ENCODE assay signal across 17 cellular contexts in genomic region chr6:18632670-18633410, GRCh38.
A peak's percentile ranks its signal among the peaks of the same experiment; 100 is the strongest.
DNase-seq lines count a peak whose midpoint lies in the region; ATAC-seq and TF ChIP-seq lines count a peak whose summit lies in the region.
"Had no signal": no experiment of that assay in that cellular context is flagged by ENCODE, and none has a peak within 500 bp of the region (broad histone marks: within the 10 kb centered on the region; RNA-seq: fewer than 3 reads in every experiment).

No MANE protein-coding gene starts in this region.

- H2AFZ ChIP-seq in PC-3 (ENCODE audit: low read length), result no peak overlapping the region

- H3K36me3 ChIP-seq in PC-3 (ENCODE audit: low read depth, low read length), result no peaks in the 10 kb centered on the region
- no peaks in the 10 kb centered on the region for H3K36me3 ChIP-seq in naive thymus-derived CD4-positive, alpha-beta T cell (ENCODE audit: control insufficient read depth in 2 of 3, insufficient read depth in 3 of 3, low read length in 3 of 3)
- H3K36me3 ChIP-seq: thoracic aorta had no signal

- no peak overlapping the region for H3K9ac ChIP-seq in PC-3 (ENCODE audit: low read length)

- peak overlapping the region; percentile 20; the same call in 1 of the 2 replicates for H3K27ac ChIP-seq in PC-3 (ENCODE audit: low read length)
- no peak overlapping the region for H3K27ac ChIP-seq in naive thymus-derived CD4-positive, alpha-beta T cell (ENCODE audit: low read depth, low read length)
- H3K27ac ChIP-seq: thoracic aorta had no signal

- H3K4me2 ChIP-seq in PC-3 (ENCODE audit: low read length), result peak overlapping the region; percentile 23; the same call in 1 of the 2 replicates

- H3K4me3 ChIP-seq in PC-3 (ENCODE audit: low read length) (no peak overlapping the region), epithelial cell of proximal tubule (ENCODE audit: low read depth, low read length) (no peak overlapping the region)
- H3K4me3 ChIP-seq in naive thymus-derived CD4-positive, alpha-beta T cell (ENCODE audit: low read length), result no peak overlapping the region
- H3K4me3 ChIP-seq: lung, thoracic aorta had no signal

- no peak overlapping the region for H3K27ac Mint-ChIP-seq in naive thymus-derived CD4-positive, alpha-beta T cell
- H3K27ac Mint-ChIP-seq: CD4-positive, alpha-beta memory T cell; IgD-negative memory B cell had no signal

- intact Hi-C loops in PC-3 (cut with micrococcal nuclease) (loop anchor here (5.0 kb wide), 1 partner anchor 704 kb away; no protein-coding TSS in a partner anchor), posterior vena cava (cut with DNase I) (no loop called here)
- intact Hi-C loops in naive thymus-derived CD4-positive, alpha-beta T cell (cut with micrococcal nuclease), result no loop called here

- no peaks in the 10 kb centered on the region for H3K4me1 Mint-ChIP-seq in naive thymus-derived CD4-positive, alpha-beta T cell
- H3K4me1 Mint-ChIP-seq: CD4-positive, alpha-beta memory T cell; IgD-negative memory B cell had no signal

- peaks cover 0 to 19% (median 3%) of the 10 kb centered on the region in 5 donors for H3K27me3 Mint-ChIP-seq in naive thymus-derived CD4-positive, alpha-beta T cell
- H3K27me3 Mint-ChIP-seq: IgD-negative memory B cell had no signal

- H3K4me3 Mint-ChIP-seq in naive thymus-derived CD4-positive, alpha-beta T cell, result no peak overlapping the region
- H3K4me3 Mint-ChIP-seq: CD4-positive, alpha-beta memory T cell; IgD-negative memory B cell had no signal

- TF ChIP-seq CTCF in PC-3 (conservative IDR thresholded peaks at IDR 0.05; ENCODE audit: low read depth, low read length) (no peak), epithelial cell of proximal tubule (conservative IDR thresholded peaks at IDR 0.05; ENCODE audit: low read depth, low read length) (no peak)

- H3K36me3 Mint-ChIP-seq in naive thymus-derived CD4-positive, alpha-beta T cell, result no peaks in the 10 kb centered on the region
- H3K36me3 Mint-ChIP-seq: CD4-positive, alpha-beta memory T cell; IgD-negative memory B cell had no signal

- peak; percentile 50 for ATAC-seq in GM18511 (IDR thresholded peaks at IDR 0.05; ENCODE audit: unreplicated experiment)
- ATAC-seq in PC-3, result no peak
- ATAC-seq in naive thymus-derived CD4-positive, alpha-beta T cell, result no peak
- ATAC-seq: activated CD4-positive, CD25-positive, alpha-beta regulatory T cell treated with anti-CD3 and anti-CD28 coated beads, Interleukin-2, amount 50 U/mL, for 24 hours had no signal

- H3K9me3 Mint-ChIP-seq in naive thymus-derived CD4-positive, alpha-beta T cell, result peaks cover 0 to 1% (median 0%) of the 10 kb centered on the region in 11 donors
- H3K9me3 Mint-ChIP-seq: CD4-positive, alpha-beta memory T cell; IgD-negative memory B cell had no signal

- peak; percentile 55 for DNase-seq in PC-3
- peak; percentile 32 for DNase-seq in epithelial cell of proximal tubule (ENCODE audit: low read depth)
- peak; percentile 29 for DNase-seq in myocyte (ENCODE audit: low read depth)
- DNase-seq in naive thymus-derived CD4-positive, alpha-beta T cell, result no peak
- no peak for DNase-seq in SHP77 (lab: John Stamatoyannopoulos, UW)
- DNase-seq in SKM-1 treated with dmso at 0.1 percent for 144 hours (lab: John Stamatoyannopoulos, UW; ENCODE audit: unreplicated experiment), result no peak
- DNase-seq in posterior vena cava (ENCODE audit: low spot score), result no peak
- DNase-seq: activated T-cell treated with anti-CD3 and anti-CD28 coated beads, Interleukin-2, amount 50 U/mL, for 48 hours; aorta; CD4-positive, alpha-beta memory T cell; hypothalamus; NCI-H82 had no signal

- H3K9me2 ChIP-seq in PC-3 (replicated peaks; ENCODE audit: low read length), result no peaks in the 10 kb centered on the region

- CTCF ChIA-PET in PC-3 (lab: Charles Lee), result no interaction called here
- CTCF ChIA-PET in naive thymus-derived CD4-positive, alpha-beta T cell (lab: Charles Lee), result no interaction called here

- H4K20me1 ChIP-seq in PC-3 (ENCODE audit: low read length), result no peaks in the 10 kb centered on the region

- POLR2A ChIA-PET in PC-3 (lab: Charles Lee; ENCODE audit: unreplicated experiment), result interaction anchor here (0.6 kb wide), 1 partner anchor 32 kb away, joined by 7 read pairs; no protein-coding TSS in a partner anchor
- POLR2A ChIA-PET in naive thymus-derived CD4-positive, alpha-beta T cell (lab: Charles Lee), result no interaction called here

- no TSS peak for BruUV-seq in PC-3 (replicated peaks; lab: Mats Ljungman, UMichigan)

- peaks cover 58% of the 10 kb centered on the region for H3K27me3 ChIP-seq in PC-3 (ENCODE audit: low read length)
- H3K27me3 ChIP-seq in naive thymus-derived CD4-positive, alpha-beta T cell (ENCODE audit: control insufficient read depth in 2 of 2, insufficient read depth in 2 of 2, low read length in 2 of 2), result peaks cover 0 to 3% of the 10 kb centered on the region in 2 donors

- no peaks in the 10 kb centered on the region for H3K79me2 ChIP-seq in PC-3 (ENCODE audit: low read length)

- no peaks in the 10 kb centered on the region for H3F3A ChIP-seq in PC-3 (ENCODE audit: low read length, unreplicated experiment)

- peaks cover 8% of the 10 kb centered on the region for H3K4me1 ChIP-seq in PC-3 (ENCODE audit: insufficient read depth, low read length)
- no peaks in the 10 kb centered on the region for H3K4me1 ChIP-seq in naive thymus-derived CD4-positive, alpha-beta T cell (ENCODE audit: control insufficient read depth in 2 of 2, insufficient read depth in 2 of 2, low read length in 2 of 2)

- H3K9me3 ChIP-seq in PC-3 (ENCODE audit: low read length), result no peaks in the 10 kb centered on the region
- H3K9me3 ChIP-seq in naive thymus-derived CD4-positive, alpha-beta T cell (ENCODE audit: control insufficient read depth in 2 of 3, low read length in 3 of 3), result no peaks in the 10 kb centered on the region
- H3K9me3 ChIP-seq: thoracic aorta had no signal

Comparison
In these comparisons a context has a peak if more than half of its experiments do, and no peak if none do; other contexts are left out.
1. DNase-seq: peak in PC-3 (single experiment), epithelial cell of proximal tubule (single experiment) and myocyte (single experiment); none in naive thymus-derived CD4-positive, alpha-beta T cell (0 of 9), SHP77 (0 of 2), SKM-1 treated with dmso at 0.1 percent for 144 hours (single experiment) and posterior vena cava (single experiment).